In genomic region chr17:36752096-36752888, GRCh38 we compare ENCODE assay signal across 20 cellular contexts.
DNase-seq lines count a peak whose midpoint lies in the region; FAIRE-seq and TF ChIP-seq lines count a peak whose summit lies in the region.
"Had no signal": no experiment of that assay in that cellular context is flagged by ENCODE, and none has a peak within 500 bp of the region (broad histone marks: within the 10 kb centered on the region; RNA-seq: fewer than 3 reads in every experiment).

No MANE protein-coding gene starts in this region.

- peak overlapping the region; percentile 25 for H4K91ac ChIP-seq in mesenchymal stem cell (ENCODE audit: low read length)

- H2AFZ ChIP-seq in mesenchymal stem cell (ENCODE audit: low read depth, low read length) = no peak overlapping the region

- H3K4ac ChIP-seq in mesenchymal stem cell (ENCODE audit: low read depth in 1 of 2, low read length in 2 of 2) (no peak overlapping the region), mesendoderm (ENCODE audit: low read depth, low read length) (no peak overlapping the region)

- H3K79me1 ChIP-seq in mesenchymal stem cell (replicated peaks; ENCODE audit: low read length, poor library complexity, severe bottlenecking) = no peaks in the 10 kb centered on the region
- no peaks in the 10 kb centered on the region for H3K79me1 ChIP-seq in mesendoderm (ENCODE audit: low read length)

- POLR2A ChIA-PET in HEK293 (lab: Yijun Ruan, JAX) = interaction anchor here (0.7 kb wide), 1 partner anchor 94 kb away, joined by 3 read pairs; no protein-coding TSS in a partner anchor

- no peak overlapping the region for H2BK5ac ChIP-seq in mesenchymal stem cell (ENCODE audit: low read depth, low read length, poor library complexity, severe bottlenecking)
- no peak overlapping the region for H2BK5ac ChIP-seq in mesendoderm (ENCODE audit: low read length)

- H3K27ac ChIP-seq in HEK293 (ENCODE audit: extremely low read depth, low read depth, low read length) = no peak overlapping the region
- no peak overlapping the region for H3K27ac ChIP-seq in mesenchymal stem cell (ENCODE audit: low read length, poor library complexity, severe bottlenecking)
- H3K27ac ChIP-seq in small intestine (ENCODE audit: low read depth in 1 of 2, low read length in 1 of 2) = no peak overlapping the region
- H3K27ac ChIP-seq in mesendoderm (ENCODE audit: low read depth, low read length) = no peak overlapping the region
- H3K27ac ChIP-seq: SJCRH30 had no signal

- no peak for FAIRE-seq in small intestine (lab: Jason Lieb, UNC)
- FAIRE-seq: GM12891, GM19239 had no signal

- no peak overlapping the region for H2BK12ac ChIP-seq in mesenchymal stem cell (ENCODE audit: low read length in 2 of 2)

- no peak for TF ChIP-seq CTCF in HEK293 (tag by site-specific recombination; IDR thresholded peaks at IDR 0.05)

- no peak overlapping the region for H4K5ac ChIP-seq in mesendoderm (ENCODE audit: low read length)

- CTCF ChIA-PET in HEK293 (lab: Yijun Ruan, JAX) = interaction anchor here (0.6 to 1.0 kb wide), 5 partner anchors 149 to 465 kb away, joined by 3 to 4 read pairs (median 3); no protein-coding TSS in a partner anchor

- H2BK120ac ChIP-seq in mesenchymal stem cell (ENCODE audit: low read depth, low read length) (no peak overlapping the region), mesendoderm (ENCODE audit: low read depth, low read length) (no peak overlapping the region)

- WGBS in mesenchymal stem cell = 81% methylated on average over 10 of the region's 10 CpGs
- WGBS in small intestine, 3 donors = 48 to 66% (median 65%) methylated on average over 10 of the region's 10 CpGs
- WGBS in mesendoderm (ENCODE audit: extremely low coverage, insufficient coverage, low lambda C conversion rate) = no CpG with 5 or more reads among the region's 10 CpGs

- H3K23ac ChIP-seq in mesenchymal stem cell (ENCODE audit: low read length in 2 of 2) = no peak overlapping the region
- H3K23ac ChIP-seq in mesendoderm (ENCODE audit: low read length) = no peak overlapping the region

- no peak overlapping the region for H3K56ac ChIP-seq in mesendoderm (ENCODE audit: low read length)

- H3K9ac ChIP-seq in mesenchymal stem cell (ENCODE audit: low read length) = no peak overlapping the region
- H3K9ac ChIP-seq in mesendoderm (ENCODE audit: low read length) = no peak overlapping the region

- H3K18ac ChIP-seq in mesenchymal stem cell (ENCODE audit: low read depth in 1 of 2, low read length in 2 of 2) = no peak overlapping the region
- H3K18ac ChIP-seq in mesendoderm (ENCODE audit: low read length) = no peak overlapping the region

- H3K4me1 ChIP-seq in HEK293 (ENCODE audit: control insufficient read depth, insufficient read depth, low read length) (no peaks in the 10 kb centered on the region; the same call in 1 of the 2 replicates), mesenchymal stem cell (ENCODE audit: control insufficient read depth, insufficient read depth, low read depth, low read length) (peaks cover 4% of the 10 kb centered on the region), small intestine (ENCODE audit: control insufficient read depth in 2 of 2, insufficient read depth in 1 of 2, low read depth in 1 of 2, low read length in 1 of 2) (no peaks in the 10 kb centered on the region), mesendoderm (ENCODE audit: control insufficient read depth, low read depth, low read length) (no peaks in the 10 kb centered on the region)
- H3K4me1 ChIP-seq: SJCRH30 had no signal

- no peaks in the 10 kb centered on the region for H3K36me3 ChIP-seq in HEK293 (ENCODE audit: control insufficient read depth in 2 of 2, insufficient read depth in 1 of 2, low read length in 2 of 2)
- no peaks in the 10 kb centered on the region for H3K36me3 ChIP-seq in mesenchymal stem cell (ENCODE audit: control insufficient read depth in 1 of 2, insufficient read depth in 2 of 2, low read depth in 1 of 2, low read length in 2 of 2)
- no peaks in the 10 kb centered on the region for H3K36me3 ChIP-seq in small intestine (ENCODE audit: control insufficient read depth in 2 of 2, insufficient read depth in 2 of 2, low read length in 2 of 2)
- no peaks in the 10 kb centered on the region for H3K36me3 ChIP-seq in mesendoderm (ENCODE audit: control insufficient read depth, insufficient read depth, low read length)
- H3K36me3 ChIP-seq: MG63, SJCRH30 had no signal

- H3K14ac ChIP-seq in mesenchymal stem cell (ENCODE audit: low read length in 2 of 2) = no peak overlapping the region

- H3K9me3 ChIP-seq in HEK293 (ENCODE audit: control insufficient read depth, insufficient read depth, low read depth, low read length) (no peaks in the 10 kb centered on the region), mesenchymal stem cell (ENCODE audit: control insufficient read depth, low read length) (no peaks in the 10 kb centered on the region), small intestine (ENCODE audit: control insufficient read depth, low read depth) (no peaks in the 10 kb centered on the region)
- H3K9me3 ChIP-seq: MG63, SJCRH30 had no signal

- H2AK5ac ChIP-seq in mesenchymal stem cell (ENCODE audit: low read length, severe bottlenecking) (no peak overlapping the region), mesendoderm (ENCODE audit: low read length) (no peak overlapping the region)

- H2BK15ac ChIP-seq in mesenchymal stem cell (ENCODE audit: low read depth, poor library complexity, severe bottlenecking) = no peak overlapping the region
- no peak overlapping the region for H2BK15ac ChIP-seq in mesendoderm (replicated peaks; ENCODE audit: low read depth)

- H4K8ac ChIP-seq in mesenchymal stem cell (ENCODE audit: low read length) (no peak overlapping the region), mesendoderm (ENCODE audit: low read depth, low read length) (no peak overlapping the region)

- H3K4me3 ChIP-seq in HEK293 (ENCODE audit: low read depth, low read length) = no peak overlapping the region
- no peak overlapping the region for H3K4me3 ChIP-seq in mesenchymal stem cell (ENCODE audit: insufficient read depth in 1 of 2, low read depth in 1 of 2, low read length in 2 of 2)
- H3K4me3 ChIP-seq in small intestine (ENCODE audit: low read depth in 1 of 2, low read length in 2 of 2) = no peak overlapping the region
- no peak overlapping the region for H3K4me3 ChIP-seq in mesendoderm (ENCODE audit: low read length)
- H3K4me3 ChIP-seq: MG63, SJCRH30 had no signal

- H3K27me3 ChIP-seq in mesenchymal stem cell (ENCODE audit: control insufficient read depth in 1 of 2, insufficient read depth in 1 of 2, low read length in 2 of 2) (peaks cover 61 to 77% of the 10 kb centered on the region in 2 experiments), small intestine (ENCODE audit: control insufficient read depth in 2 of 2, insufficient read depth in 2 of 2, low read length in 2 of 2) (no peaks in the 10 kb centered on the region), mesendoderm (ENCODE audit: insufficient read depth, low read length, poor library complexity) (no peaks in the 10 kb centered on the region)

- no peak overlapping the region for H3K4me2 ChIP-seq in mesenchymal stem cell (ENCODE audit: low read length, poor library complexity, severe bottlenecking)
- no peak overlapping the region for H3K4me2 ChIP-seq in mesendoderm (ENCODE audit: low read length)

- H3K79me2 ChIP-seq in mesendoderm (ENCODE audit: control insufficient read depth, insufficient read depth, low read length) = no peaks in the 10 kb centered on the region

- peak; percentile 54 for DNase-seq in RPMI8226
- no peak for DNase-seq in mesenchymal stem cell
- DNase-seq in small intestine = peak; percentile 3
- no peak for DNase-seq in HCEC 1CT
- DNase-seq in mesendoderm = no peak
- no peak for DNase-seq in NCI-H446 (lab: John Stamatoyannopoulos, UW)
- DNase-seq: CD4-positive, CD25-positive, alpha-beta regulatory T cell; COR-L47; DND-41; MG63; NCI-H1417; NCI-H1694 treated with DMSO at 0.1 percent for 48 hours; NCI-H2081 treated with DMSO at 0.1 percent for 48 hours; NCI-H446 treated with DMSO at 0.1 percent for 48 hours; NCI-H526 treated with DMSO at 0.1 percent for 48 hours; SJCRH30; T-cell had no signal

TF ChIP-seq in HEK293, 187 proteins besides CTCF, POLR2A, EP300 and RAD21:
- TF ChIP-seq ZNF664 (tag by site-specific recombination; IDR thresholded peaks at IDR 0.05) (peak; percentile 95), GLIS2 (tag by site-specific recombination; IDR thresholded peaks at IDR 0.05) (no peak)
TF ChIP-seq in HEK293: peak in this region for 1.

Comparison
In these comparisons a context has a peak if more than half of its experiments do, and no peak if none do; other contexts are left out.
1. DNase-seq: peak in RPMI8226 (single experiment) and small intestine (single experiment); none in mesenchymal stem cell (single experiment), HCEC 1CT (single experiment), mesendoderm (single experiment) and NCI-H446 (0 of 2).